Comparison of ENCODE assay signal across 8 cellular contexts in genomic region chr7:137169282-137169698, GRCh38.
A peak's percentile ranks its signal among the peaks of the same experiment; 100 is the strongest.
DNase-seq lines count a peak whose midpoint lies in the region; ATAC-seq and FAIRE-seq lines count a peak whose summit lies in the region.

No MANE protein-coding gene starts in this region.

- WGBS in aorta, 2 donors, result 10% methylated on average over 8 of the region's 8 CpGs

- no peaks in the 10 kb centered on the region for H3K36me3 ChIP-seq in aorta (ENCODE audit: control insufficient read depth in 1 of 2, insufficient read depth in 2 of 2, low read length in 1 of 2)

- no peaks in the 10 kb centered on the region for H3K4me1 ChIP-seq in aorta (ENCODE audit: control insufficient read depth in 1 of 2, insufficient read depth in 2 of 2, low read length in 2 of 2)

- no peak for FAIRE-seq in GM19239 (lab: Jason Lieb, UNC)

- H3K9me3 ChIP-seq in aorta (ENCODE audit: control insufficient read depth, low read length), result no peaks in the 10 kb centered on the region

- peak; percentile 80 for ATAC-seq in Right ventricle myocardium inferior
- ATAC-seq in left lobe of liver, result peak; percentile 100
- peak; percentile 67 for ATAC-seq in aorta (ENCODE audit: low FRiP score)
- no peak for ATAC-seq in GM21619 (IDR thresholded peaks at IDR 0.05; ENCODE audit: unreplicated experiment)

- no peaks in the 10 kb centered on the region for H3K27me3 ChIP-seq in aorta (ENCODE audit: control insufficient read depth in 1 of 2, insufficient read depth in 2 of 2, low read length in 1 of 2)

- peak; percentile 40 for DNase-seq in Right ventricle myocardium inferior (ENCODE audit: missing footprints)
- no peak for DNase-seq in cardiac septum (ENCODE audit: low spot score)
- DNase-seq in NCI-H748 (lab: John Stamatoyannopoulos, UW; ENCODE audit: unreplicated experiment), result peak; percentile 88
- DNase-seq in cerebellum (ENCODE audit: low spot score), result peak; percentile 9
- peak; percentile 73 for DNase-seq in left lobe of liver (ENCODE audit: low spot score)
- no peak for DNase-seq in aorta
- DNase-seq in GM19239 (ENCODE audit: insufficient read length, low spot score), result no peak

- no peak overlapping the region for H3K4me3 ChIP-seq in aorta (ENCODE audit: low read length in 2 of 2)

- H3K27ac ChIP-seq in aorta (ENCODE audit: low read depth in 1 of 2, low read length in 2 of 2), result no peak overlapping the region

- intact Hi-C loops in Right ventricle myocardium inferior (cut with DNase I) (loop anchor here (2.0 to 5.0 kb wide), 2 partner anchors 288 to 424 kb away; no protein-coding TSS in a partner anchor), cardiac septum (cut with DNase I) (loop anchor here (2.0 to 10.0 kb wide), 2 partner anchors 284 to 426 kb away; no protein-coding TSS in a partner anchor), aorta (cut with DNase I) (loop anchor here (2.0 to 10.0 kb wide), 2 partner anchors 424 to 426 kb away; no protein-coding TSS in a partner anchor)

Comparison
In these comparisons a context has a peak if more than half of its experiments do, and no peak if none do; other contexts are left out.
1. DNase-seq: peak in Right ventricle myocardium inferior (single experiment), NCI-H748 (single experiment), cerebellum (single experiment) and left lobe of liver (single experiment); none in cardiac septum (single experiment), aorta (0 of 2) and GM19239 (single experiment).